ENCODE assay signal across 27 cellular contexts in the genomic region with DNA sequence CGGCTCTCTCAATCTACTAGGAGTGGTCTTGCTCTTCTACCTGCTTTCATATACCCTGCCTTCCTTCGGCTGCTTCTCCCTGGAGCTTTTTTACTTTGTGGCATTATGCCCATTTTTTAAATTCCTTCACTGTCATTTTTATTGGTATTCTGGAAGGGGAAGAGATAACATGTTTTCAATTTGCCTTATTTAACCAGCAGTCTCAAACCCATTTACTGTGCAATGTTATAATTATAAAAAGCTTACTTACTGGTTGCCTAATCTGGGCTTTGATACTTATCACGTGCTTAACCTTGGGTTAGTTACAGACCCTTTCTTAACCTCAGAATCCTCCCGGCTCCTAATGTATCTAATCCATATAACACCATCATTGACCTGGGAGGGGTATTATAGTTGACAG.
"Had no signal": no experiment of that assay in that cellular context is flagged by ENCODE, and none has a peak within 500 bp of the region (broad histone marks: within the 10 kb centered on the region; RNA-seq: fewer than 3 reads in every experiment).

No MANE protein-coding gene starts in this region.

- H3K27me3 ChIP-seq: colonic mucosa, foreskin keratinocyte, gastroesophageal sphincter, heart left ventricle, hepatocyte, left lung, neural progenitor cell, right atrium auricular region, sigmoid colon, stomach, tibial artery had no signal

- H3K36me3 ChIP-seq: colonic mucosa, gastroesophageal sphincter, heart left ventricle, left lung, neural progenitor cell, prostate gland, right atrium auricular region, sigmoid colon, stomach, tibial artery had no signal

- H3K9me3 ChIP-seq: colonic mucosa, gastroesophageal sphincter, heart left ventricle, left lung, prostate gland, right atrium auricular region, sigmoid colon, stomach, tibial artery had no signal

- H3K4me2 ChIP-seq: hepatocyte, neural progenitor cell had no signal

- H3K36me3 Mint-ChIP-seq: stimulated activated effector memory CD8-positive, alpha-beta T cell treated with anti-CD3 and anti-CD28 coated beads, Interleukin-12 subunit alpha, Interleukin-12 subunit beta, amount 100 ng/mL, for 72 hours had no signal

- H3K27ac Mint-ChIP-seq: dendritic cell treated with granulocyte-macrophage colony-stimulating factor and Interleukin-4, amounts not matched to agents 40 ng/mL and 50 ng/mL, for 4 days; endodermal cell; naive thymus-derived CD4-positive, alpha-beta T cell; nephron; neural progenitor cell; stimulated activated effector memory CD8-positive, alpha-beta T cell treated with anti-CD3 and anti-CD28 coated beads, Interleukin-12 subunit alpha, Interleukin-12 subunit beta, amount 100 ng/mL, for 72 hours; type B pancreatic cell had no signal

- FAIRE-seq: kidney had no signal

- H3K27me3 Mint-ChIP-seq: dendritic cell treated with granulocyte-macrophage colony-stimulating factor and Interleukin-4, amounts not matched to agents 40 ng/mL and 50 ng/mL, for 4 days; type B pancreatic cell had no signal

- ATAC-seq: esophagus mucosa; foreskin keratinocyte; gastroesophageal sphincter; heart left ventricle; naive thymus-derived CD4-positive, alpha-beta T cell; stimulated activated effector memory CD8-positive, alpha-beta T cell treated with anti-CD3 and anti-CD28 coated beads, Interleukin-12 subunit alpha, Interleukin-12 subunit beta, amount 100 ng/mL, for 72 hours had no signal

- H3K4me1 ChIP-seq: colonic mucosa, foreskin keratinocyte, prostate gland, tibial artery had no signal

- H3K9ac ChIP-seq: neural progenitor cell had no signal

- DNase-seq: colonic mucosa; effector CD8-positive, alpha-beta T cell; endodermal cell; foreskin keratinocyte; heart left ventricle; kidney; left lung; mesenchymal stem cell; midbrain; naive thymus-derived CD4-positive, alpha-beta T cell; sigmoid colon; stimulated activated CD4-positive, alpha-beta T cell treated with anti-CD3 and anti-CD28 coated beads, Interleukin-2, amount 100 ng/mL, for 24 hours; stimulated activated CD4-positive, alpha-beta T cell treated with anti-CD3 and anti-CD28 coated beads, Interleukin-4, amount 100 ng/mL, for 24 hours; stimulated activated naive CD4-positive, alpha-beta T cell treated with Interleukin-2 at 50 U/mL for 16 hours; stomach; tibial artery had no signal

- H3K9me3 Mint-ChIP-seq: dendritic cell treated with granulocyte-macrophage colony-stimulating factor and Interleukin-4, amounts not matched to agents 40 ng/mL and 50 ng/mL, for 4 days; endodermal cell; nephron; stimulated activated effector memory CD8-positive, alpha-beta T cell treated with anti-CD3 and anti-CD28 coated beads, Interleukin-12 subunit alpha, Interleukin-12 subunit beta, amount 100 ng/mL, for 72 hours; type B pancreatic cell had no signal

- H3K4me3 ChIP-seq: colonic mucosa, gastroesophageal sphincter, heart left ventricle, hepatocyte, left lung, neural progenitor cell, prostate gland, right atrium auricular region, sigmoid colon, stomach, tibial artery had no signal

- H2AFZ ChIP-seq: hepatocyte, neural progenitor cell had no signal

- H3K4me3 Mint-ChIP-seq: dendritic cell treated with granulocyte-macrophage colony-stimulating factor and Interleukin-4, amounts not matched to agents 40 ng/mL and 50 ng/mL, for 4 days; endodermal cell; naive thymus-derived CD4-positive, alpha-beta T cell; nephron; neural progenitor cell; stimulated activated effector memory CD8-positive, alpha-beta T cell treated with anti-CD3 and anti-CD28 coated beads, Interleukin-12 subunit alpha, Interleukin-12 subunit beta, amount 100 ng/mL, for 72 hours; type B pancreatic cell had no signal

- H3K27ac ChIP-seq: colonic mucosa, epithelial cell of prostate, foreskin keratinocyte, gastroesophageal sphincter, heart left ventricle, hepatocyte, left lung, neural progenitor cell, prostate gland, right atrium auricular region, stomach, tibial artery had no signal
